Comparison of ENCODE assay signal across 10 cellular contexts in genomic region chr5:157308826-157309465, GRCh38. TPM values are rescaled to one million over a fixed set of nuclear protein-coding genes. Genes with fewer than 3 reads are reported as not detected.
DNase-seq lines count a peak whose midpoint lies in the region; ATAC-seq, FAIRE-seq and TF ChIP-seq lines count a peak whose summit lies in the region.
"Had no signal": no experiment of that assay in that cellular context is flagged by ENCODE, and none has a peak within 500 bp of the region (broad histone marks: within the 10 kb centered on the region; RNA-seq: fewer than 3 reads in every experiment).

No MANE protein-coding gene starts in this region.

- no peak overlapping the region for H3K4me2 ChIP-seq in HepG2 (ENCODE audit: low read depth, low read length)

- no TSS peak for BruUV-seq in HepG2 (replicated peaks; lab: Mats Ljungman, UMichigan)

- TF ChIP-seq CTCF in HepG2 (CRISPR knock-in tag; IDR thresholded peaks at IDR 0.05), result no peak
- TF ChIP-seq CTCF in right lobe of liver (IDR thresholded peaks at IDR 0.05), result peak in 1 of 4 donors; percentile 22
- TF ChIP-seq CTCF in astrocyte of the spinal cord (IDR thresholded peaks at IDR 0.05; ENCODE audit: low read depth, low read length), result no peak
- peak in 1 of 2 experiments; percentile 6 for TF ChIP-seq CTCF in tibial artery (IDR thresholded peaks at IDR 0.05)
- TF ChIP-seq CTCF in GM10248 (IDR thresholded peaks at IDR 0.05; ENCODE audit: control extremely low read depth, extremely low read depth, low read depth, missing control alignments), result no peak

- intact Hi-C loops in HepG2 (cut with micrococcal nuclease; ENCODE audit: unreplicated experiment) (loop anchor here (1.0 kb wide), 1 partner anchor 18 kb away; no protein-coding TSS in a partner anchor), right lobe of liver (cut with DNase I) (no loop called here), tibial artery (cut with DNase I; ENCODE audit: low total_unique reads) (loop anchor here (5.0 kb wide), 1 partner anchor 57 kb away; no protein-coding TSS in a partner anchor)

- no peaks in the 10 kb centered on the region for H3K79me2 ChIP-seq in HepG2 (ENCODE audit: insufficient read depth, low read length)

- no peak for FAIRE-seq in HepG2 (lab: Jason Lieb, UNC)

- TF ChIP-seq EP300 in HepG2 (IDR thresholded peaks at IDR 0.05; ENCODE audit: low read depth in 2 of 2, low read length in 2 of 2), result no peak
- TF ChIP-seq EP300 in HepG2 (CRISPR knock-in tag; IDR thresholded peaks at IDR 0.05; ENCODE audit: borderline replicate concordance), result no peak

- H3K4me1 Mint-ChIP-seq in stimulated activated effector memory CD8-positive, alpha-beta T cell treated with anti-CD3 and anti-CD28 coated beads, Interleukin-12 subunit alpha, Interleukin-12 subunit beta, amount 100 ng/mL, for 72 hours, result peaks cover 62% of the 10 kb centered on the region

- CTCF ChIA-PET in HepG2 (lab: Yijun Ruan, JAX; ENCODE audit: low intra/inter-chr PET ratio, low total read pairs) (interaction anchor here (1.1 kb wide), 1 partner anchor 55 kb away, joined by 3 read pairs; no protein-coding TSS in a partner anchor), GM10248 (lab: Yijun Ruan, JAX) (interaction anchor here (0.6 to 4.0 kb wide), 7 partner anchors 9 to 160 kb away, joined by 3 to 33 read pairs (median 3); no protein-coding TSS in a partner anchor)

- POLR2A ChIA-PET in HepG2 (lab: Yijun Ruan, JAX), result no interaction called here
- POLR2A ChIA-PET in GM10248 (lab: Yijun Ruan, JAX), result no interaction called here

- H3K4me3 ChIP-seq in HepG2 (replicated peaks in 1 of 3; ENCODE audit: insufficient read depth in 1 of 3, low read depth in 2 of 3, low read length in 3 of 3), result no peak overlapping the region
- H3K4me3 ChIP-seq in right lobe of liver, result no peak overlapping the region
- no peak overlapping the region for H3K4me3 ChIP-seq in astrocyte of the spinal cord (ENCODE audit: low read depth, low read length)
- no peak overlapping the region for H3K4me3 ChIP-seq in tibial artery
- H3K4me3 ChIP-seq: ovary had no signal

- in situ Hi-C loops in HepG2 (cut with HindIII; ENCODE audit: extremely low pct_ligation_motif_present, low pct_unique_long_range_greater_than_20kb) (no loop called here), astrocyte of the spinal cord (cut with HindIII; ENCODE audit: low sequenced_read_pairs) (no loop called here)

- ATAC-seq in HepG2 (peak; percentile 22; the same call in 1 of the 3 replicates), right lobe of liver (no peak), HG03469 (IDR thresholded peaks at IDR 0.05; ENCODE audit: unreplicated experiment) (peak; percentile 55)
- ATAC-seq in stimulated activated effector memory CD8-positive, alpha-beta T cell treated with anti-CD3 and anti-CD28 coated beads, Interleukin-12 subunit alpha, Interleukin-12 subunit beta, amount 100 ng/mL, for 72 hours, result peak; percentile 37

- no peaks in the 10 kb centered on the region for H4K20me1 ChIP-seq in HepG2 (ENCODE audit: insufficient read depth, low read length)

- H3K4me3 Mint-ChIP-seq in stimulated activated effector memory CD8-positive, alpha-beta T cell treated with anti-CD3 and anti-CD28 coated beads, Interleukin-12 subunit alpha, Interleukin-12 subunit beta, amount 100 ng/mL, for 72 hours, result no peak overlapping the region

- no peaks in the 10 kb centered on the region for H3K9me3 Mint-ChIP-seq in stimulated activated effector memory CD8-positive, alpha-beta T cell treated with anti-CD3 and anti-CD28 coated beads, Interleukin-12 subunit alpha, Interleukin-12 subunit beta, amount 100 ng/mL, for 72 hours

- WGBS in HepG2 (ENCODE audit: low lambda C conversion rate), result 80% methylated on average over 7 of the region's 8 CpGs
- 48% methylated on average over 4 of the region's 8 CpGs for WGBS in right lobe of liver (ENCODE audit: insufficient coverage, low coverage, low lambda C conversion rate, missing lambda C conversion rate)

- H3K9me3 ChIP-seq in HepG2 (ENCODE audit: low read length), result no peaks in the 10 kb centered on the region
- no peaks in the 10 kb centered on the region for H3K9me3 ChIP-seq in right lobe of liver
- H3K9me3 ChIP-seq in tibial artery, result no peaks in the 10 kb centered on the region
- H3K9me3 ChIP-seq: ovary had no signal

- 0 out of 5 replicates have a peak, but pooled peaks cover 0 to 4% of the 10 kb centered on the region in 2 experiments for H3K36me3 ChIP-seq in HepG2 (replicated peaks in 1 of 2; ENCODE audit: control insufficient read depth in 1 of 2, insufficient read depth in 2 of 2, low read length in 2 of 2)
- H3K36me3 ChIP-seq in right lobe of liver, result no peaks in the 10 kb centered on the region
- H3K36me3 ChIP-seq in tibial artery, result no peaks in the 10 kb centered on the region
- H3K36me3 ChIP-seq: ovary had no signal

- no peak overlapping the region for H3K9ac ChIP-seq in HepG2 (ENCODE audit: insufficient read depth, low read depth, low read length)

- H3K27me3 ChIP-seq in HepG2 (ENCODE audit: control insufficient read depth in 1 of 2, insufficient read depth in 2 of 2, low read length in 2 of 2) (no peaks in the 10 kb centered on the region), right lobe of liver (no peaks in the 10 kb centered on the region), tibial artery (no peaks in the 10 kb centered on the region)
- H3K27me3 ChIP-seq: ovary had no signal

- H3K36me3 Mint-ChIP-seq in stimulated activated effector memory CD8-positive, alpha-beta T cell treated with anti-CD3 and anti-CD28 coated beads, Interleukin-12 subunit alpha, Interleukin-12 subunit beta, amount 100 ng/mL, for 72 hours, result peaks cover 97% of the 10 kb centered on the region

- TF ChIP-seq POLR2A in HepG2 (IDR thresholded peaks at IDR 0.05; ENCODE audit: insufficient read depth in 1 of 2, low read depth in 2 of 2, low read length in 2 of 2) (no peak), right lobe of liver (IDR thresholded peaks at IDR 0.05) (no peak)

- H3K4me1 ChIP-seq in HepG2 (ENCODE audit: insufficient read depth, low read length) (no peaks in the 10 kb centered on the region), right lobe of liver (no peaks in the 10 kb centered on the region), tibial artery (peaks cover 0 to 11% (median 3%) of the 10 kb centered on the region in 4 donors)

- DNase-seq in HepG2 (ENCODE audit: low spot score) (no peak), right lobe of liver (no peak), astrocyte of the spinal cord (ENCODE audit: low read depth, low spot score) (peak; percentile 6), tibial artery (no peak), GM10248 (ENCODE audit: extremely low spot score) (no peak), GDM1 (lab: John Stamatoyannopoulos, UW) (no peak)
- no peak for DNase-seq in stimulated activated effector memory CD8-positive, alpha-beta T cell treated with anti-CD3 and anti-CD28 coated beads, Interleukin-12 subunit alpha, Interleukin-12 subunit beta, amount 100 ng/mL, for 72 hours (ENCODE audit: low spot score in 2 of 2)
- DNase-seq: ovary had no signal

- peak overlapping the region; percentile 89 for H3K27ac Mint-ChIP-seq in stimulated activated effector memory CD8-positive, alpha-beta T cell treated with anti-CD3 and anti-CD28 coated beads, Interleukin-12 subunit alpha, Interleukin-12 subunit beta, amount 100 ng/mL, for 72 hours

- H2AFZ ChIP-seq in HepG2 (ENCODE audit: low read length), result no peak overlapping the region

- no peak overlapping the region for H3K27ac ChIP-seq in HepG2 (ENCODE audit: extremely low read length, insufficient read depth, low read length)
- H3K27ac ChIP-seq in right lobe of liver, result no peak overlapping the region
- H3K27ac ChIP-seq in tibial artery, result peak overlapping the region in 1 of 2 donors; percentile 22
- H3K27ac ChIP-seq: epithelial cell of prostate, ovary had no signal

- TF ChIP-seq RAD21 in HepG2 (CRISPR knock-in tag; IDR thresholded peaks at IDR 0.05), result no peak

TF ChIP-seq in HepG2, 621 proteins besides CTCF, POLR2A, EP300 and RAD21 (continues in another document):
- TF ChIP-seq, protein P1, sequence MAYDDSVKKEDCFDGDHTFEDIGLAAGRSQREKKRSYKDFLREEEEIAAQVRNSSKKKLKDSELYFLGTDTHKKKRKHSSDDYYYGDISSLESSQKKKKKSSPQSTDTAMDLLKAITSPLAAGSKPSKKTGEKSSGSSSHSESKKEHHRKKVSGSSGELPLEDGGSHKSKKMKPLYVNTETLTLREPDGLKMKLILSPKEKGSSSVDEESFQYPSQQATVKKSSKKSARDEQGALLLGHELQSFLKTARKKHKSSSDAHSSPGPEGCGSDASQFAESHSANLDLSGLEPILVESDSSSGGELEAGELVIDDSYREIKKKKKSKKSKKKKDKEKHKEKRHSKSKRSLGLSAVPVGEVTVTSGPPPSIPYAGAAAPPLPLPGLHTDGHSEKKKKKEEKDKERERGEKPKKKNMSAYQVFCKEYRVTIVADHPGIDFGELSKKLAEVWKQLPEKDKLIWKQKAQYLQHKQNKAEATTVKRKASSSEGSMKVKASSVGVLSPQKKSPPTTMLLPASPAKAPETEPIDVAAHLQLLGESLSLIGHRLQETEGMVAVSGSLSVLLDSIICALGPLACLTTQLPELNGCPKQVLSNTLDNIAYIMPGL (CRISPR knock-in tag; IDR thresholded peaks at IDR 0.05; ENCODE audit: borderline replicate concordance in 1 of 2, low read depth in 1 of 2), result no peak
- no peak for TF ChIP-seq MTF2 (CRISPR knock-in tag; IDR thresholded peaks at IDR 0.05; ENCODE audit: borderline replicate concordance)

RNA-seq across cellular contexts. Expression of gene CYFIP2, which starts 43.0 kb away (rescaled TPM):
- 30.3 and 40.2 TPM in 2 replicates for total RNA-seq in HepG2 (2016; rRNA removed; fragmentation: Illumina TruSeq; extraction: Trizol)
- total RNA-seq in HepG2 (2016; cell fraction: cytosol; rRNA removed; fragmentation: Illumina TruSeq; extraction: Trizol; ENCODE audit: low read depth), result 13.4 and 13.7 TPM in 2 replicates
- 28.6 and 32.7 TPM in 2 replicates for total RNA-seq in HepG2 (2016; cell fraction: insoluble cytoplasmic fraction; rRNA removed; fragmentation: Illumina TruSeq; extraction: Trizol)
- 33.5 TPM in 2 replicates for total RNA-seq in HepG2 (2016; cell fraction: membrane; rRNA removed; fragmentation: Illumina TruSeq; extraction: Trizol)
- total RNA-seq in HepG2 (2016; cell fraction: nucleus; rRNA removed; fragmentation: Illumina TruSeq; extraction: Trizol), result 25.4 and 29.9 TPM in 2 replicates
- 22.5 and 22.6 TPM in 2 replicates for polyA plus RNA-seq in HepG2 (2011; rRNA removed)
- polyA plus RNA-seq in HepG2 (2011; cell fraction: cytosol; rRNA removed), result 20.3 and 24.1 TPM in 2 replicates
- 61.6 and 72.0 TPM in 2 replicates for polyA plus RNA-seq in HepG2 (2011; cell fraction: nucleus; rRNA removed)
- polyA plus RNA-seq in HepG2 (2012), result 43.3 and 45.5 TPM in 2 replicates
- 14.6 and 15.8 TPM in 2 replicates for polyA plus RNA-seq in HepG2 (2016; cell fraction: cytosol; fragmentation: Illumina TruSeq; extraction: Trizol; ENCODE audit: low read depth)
- 39.1 and 48.8 TPM in 2 replicates for polyA plus RNA-seq in HepG2 (2016; cell fraction: insoluble cytoplasmic fraction; fragmentation: Illumina TruSeq; extraction: Trizol; ENCODE audit: low read depth)
- 33.6 and 33.7 TPM in 2 replicates for polyA plus RNA-seq in HepG2 (2016; cell fraction: membrane; fragmentation: Illumina TruSeq; extraction: Trizol; ENCODE audit: low read depth)
- polyA plus RNA-seq in HepG2 (2016; cell fraction: nucleus; fragmentation: Illumina TruSeq; extraction: Trizol; ENCODE audit: insufficient read depth, low read depth), result 31.7 and 39.3 TPM in 2 replicates
- 17.9 and 70.5 TPM in 2 replicates for polyA minus RNA-seq in HepG2 (2011; rRNA and poly(A)+ RNA removed; ENCODE audit: low replicate concordance)
- polyA minus RNA-seq in HepG2 (2011; cell fraction: cytosol; rRNA and poly(A)+ RNA removed), result 16.3 and 22.5 TPM in 2 replicates
- polyA minus RNA-seq in HepG2 (2011; cell fraction: nucleus; rRNA and poly(A)+ RNA removed), result 55.0 and 64.3 TPM in 2 replicates
- total RNA-seq in right lobe of liver, result 10 to 100 TPM; 20.6 to 89.1 (median 49.6) TPM

Comparison
In these comparisons a context has a peak if more than half of its experiments do, and no peak if none do; other contexts are left out.
1. ATAC-seq: peak in HepG2 (single experiment), HG03469 (single experiment) and stimulated activated effector memory CD8-positive, alpha-beta T cell treated with anti-CD3 and anti-CD28 coated beads, Interleukin-12 subunit alpha, Interleukin-12 subunit beta, amount 100 ng/mL, for 72 hours (single experiment); none in right lobe of liver (0 of 4).
2. intact Hi-C loops: an anchor here in HepG2 (1.0 kb wide) and tibial artery (5.0 kb wide); none called in right lobe of liver.